Comparison of ENCODE assay signal across 22 cellular contexts in genomic region chr2:45837812-45838341, GRCh38.
DNase-seq lines count a peak whose midpoint lies in the region; FAIRE-seq and TF ChIP-seq lines count a peak whose summit lies in the region.
"Had no signal": no experiment of that assay in that cellular context is flagged by ENCODE, and none has a peak within 500 bp of the region (broad histone marks: within the 10 kb centered on the region; RNA-seq: fewer than 3 reads in every experiment).

No MANE protein-coding gene starts in this region.

- no peaks in the 10 kb centered on the region for H3K27me3 ChIP-seq in BLaER1
- no peaks in the 10 kb centered on the region for H3K27me3 ChIP-seq in rectal smooth muscle tissue (ENCODE audit: control insufficient read depth, insufficient read depth, low read length)
- H3K27me3 ChIP-seq: SJSA1 had no signal

- H3K4me1 ChIP-seq in BLaER1 = peaks cover 100% of the 10 kb centered on the region
- H3K4me1 ChIP-seq in OCI-LY7 (ENCODE audit: insufficient read depth, low read length, poor library complexity, severe bottlenecking) = peaks cover 68% of the 10 kb centered on the region
- H3K4me1 ChIP-seq in rectal smooth muscle tissue (ENCODE audit: control insufficient read depth, insufficient read depth, low read length) = peaks cover 13% of the 10 kb centered on the region
- H3K4me1 ChIP-seq: SJSA1 had no signal

- no peaks in the 10 kb centered on the region for H3K79me2 ChIP-seq in OCI-LY7 (ENCODE audit: insufficient read depth, low read depth, low read length)

- no TSS peak for BruUV-seq in OCI-LY7 (replicated peaks; lab: Mats Ljungman, UMichigan)

- no peak for TF ChIP-seq CTCF in OCI-LY7 (conservative IDR thresholded peaks at IDR 0.05; ENCODE audit: low read length)
- TF ChIP-seq CTCF in mesothelial cell of epicardium (IDR thresholded peaks at IDR 0.05; ENCODE audit: unreplicated experiment) = no peak

- H3K27ac ChIP-seq in BLaER1 (peak overlapping the region; percentile 75), OCI-LY7 (ENCODE audit: low read depth, low read length, poor library complexity, severe bottlenecking) (peak overlapping the region; percentile 83), rectal smooth muscle tissue (ENCODE audit: low read depth, low read length) (no peak overlapping the region)
- H3K27ac ChIP-seq: SJSA1 had no signal

- H3K27ac Mint-ChIP-seq in mesothelial cell of epicardium = no peak overlapping the region

- no peaks in the 10 kb centered on the region for H3K36me3 Mint-ChIP-seq in mesothelial cell of epicardium

- H3K9ac ChIP-seq in BLaER1 (no peak overlapping the region), rectal smooth muscle tissue (ENCODE audit: low read length) (peak overlapping the region; percentile 14)

- CTCF ChIA-PET in OCI-LY7 (lab: Charles Lee; ENCODE audit: unreplicated experiment) = no interaction called here

- H3K9me3 Mint-ChIP-seq in mesothelial cell of epicardium = no peaks in the 10 kb centered on the region

- peak overlapping the region; percentile 4; the same call in 1 of the 2 replicates for H2AFZ ChIP-seq in OCI-LY7 (ENCODE audit: low read length)

- H3K4me3 Mint-ChIP-seq in mesothelial cell of epicardium = no peak overlapping the region

- H3K4me3 ChIP-seq in BLaER1 (no peak overlapping the region), OCI-LY7 (ENCODE audit: low read depth, low read length, poor library complexity, severe bottlenecking) (no peak overlapping the region), rectal smooth muscle tissue (ENCODE audit: low read length) (no peak overlapping the region)
- H3K4me3 ChIP-seq: SJSA1 had no signal

- intact Hi-C loops in OCI-LY7 (cut with micrococcal nuclease; ENCODE audit: unreplicated experiment) = loop anchor here (2.0 to 5.0 kb wide), 2 partner anchors 59 to 381 kb away; no protein-coding TSS in a partner anchor

- H3K4me2 ChIP-seq in BLaER1 (peak overlapping the region; percentile 90), OCI-LY7 (ENCODE audit: low read length) (peak overlapping the region; percentile 71)

- FAIRE-seq in GM12891 (lab: Jason Lieb, UNC) = peak; percentile 71
- FAIRE-seq: D721Med, GM18507, H1 had no signal

- no peaks in the 10 kb centered on the region for H3K9me2 ChIP-seq in OCI-LY7 (ENCODE audit: insufficient read depth, low read length)

- POLR2A ChIA-PET in OCI-LY7 (lab: Charles Lee) = interaction anchor here (0.6 kb wide), 1 partner anchor 343 kb away, joined by 3 read pairs; no protein-coding TSS in a partner anchor

- H3K9me3 ChIP-seq in BLaER1 (no peaks in the 10 kb centered on the region), OCI-LY7 (ENCODE audit: low read length) (no peaks in the 10 kb centered on the region)
- H3K9me3 ChIP-seq: SJSA1 had no signal

- TF ChIP-seq POLR2A in GM12891 (IDR thresholded peaks at IDR 0.05; ENCODE audit: low read depth, low read length) = peak; percentile 26; the same call in 1 of the 2 replicates

- peaks cover 13% of the 10 kb centered on the region; the same call in 1 of the 2 replicates for H4K20me1 ChIP-seq in BLaER1
- no peaks in the 10 kb centered on the region for H4K20me1 ChIP-seq in OCI-LY7 (ENCODE audit: insufficient read depth, low read length)

- H3K4me1 Mint-ChIP-seq in mesothelial cell of epicardium = peaks cover 16% of the 10 kb centered on the region

- H3K27me3 Mint-ChIP-seq in mesothelial cell of epicardium (ENCODE audit: low read depth) = peaks cover 5% of the 10 kb centered on the region

- DNase-seq in GM12891 (ENCODE audit: insufficient read length, low spot score) (no peak), OCI-LY7 (ENCODE audit: low spot score) (no peak), medulla oblongata (ENCODE audit: extremely low spot score) (no peak), NK-92 (lab: John Stamatoyannopoulos, UW; ENCODE audit: unreplicated experiment) (no peak), mesothelial cell of epicardium (ENCODE audit: low spot score in 2 of 2, unreplicated experiment in 2 of 2) (no peak)
- DNase-seq: 8988T; DMS53; Kasumi-1; NCI-H1417; NCI-H1694 treated with DMSO at 0.1 percent for 48 hours; NCI-H2081 treated with DMSO at 0.1 percent for 48 hours; NCI-H2171 treated with DMSO at 0.1 percent for 48 hours; NCI-H446; NCI-H526 treated with DMSO at 0.1 percent for 48 hours; NK-92 treated with Interleukin-12 subunit alpha and Interleukin-12 subunit beta, amount 100 ng/mL, for 24 hours; T-helper 1 cell had no signal

- H3K36me3 ChIP-seq in BLaER1 (no peaks in the 10 kb centered on the region), OCI-LY7 (ENCODE audit: insufficient read depth, low read length) (no peaks in the 10 kb centered on the region), rectal smooth muscle tissue (ENCODE audit: control insufficient read depth, insufficient read depth, low read length) (no peaks in the 10 kb centered on the region)
- H3K36me3 ChIP-seq: SJSA1 had no signal

TF ChIP-seq in GM12891, 5 proteins besides CTCF, POLR2A, EP300 and RAD21:
- TF ChIP-seq POLR2AphosphoS5 (IDR thresholded peaks at IDR 0.05; ENCODE audit: low read depth, low read length) = peak; percentile 42; the same call in 1 of the 2 replicates
- no peak for TF ChIP-seq TAF1 (IDR thresholded peaks at IDR 0.05; ENCODE audit: low read depth, low read length)
